7 cellular contexts compared by ENCODE assay signal in genomic region chr4:3932734-3933133, GRCh38.
DNase-seq lines count a peak whose midpoint lies in the region; TF ChIP-seq lines count a peak whose summit lies in the region.
"Not testable (repeated sequence)": the region's sequence is repeated elsewhere in the genome, so short reads cannot be mapped to it uniquely, and the experiment has no call there.

No MANE protein-coding gene starts in this region.

- H2AFZ ChIP-seq in hepatocyte; trophoblast cell (ENCODE audit: insufficient read depth, low read length, poor library complexity): not testable (repeated sequence)

- not testable (repeated sequence) for H3K9me3 ChIP-seq in HUES64 (ENCODE audit: insufficient read depth, low read depth, low read length); endodermal cell (ENCODE audit: control insufficient read depth, low read length); hepatocyte (ENCODE audit: low read depth); trophoblast cell (ENCODE audit: insufficient read depth, low read depth, low read length)

- H3K27me3 Mint-ChIP-seq in MCF 10A (ENCODE audit: insufficient read depth, unreplicated experiment) = peaks cover 18% of the 10 kb centered on the region
- not testable (repeated sequence) for H3K27me3 Mint-ChIP-seq in endodermal cell (ENCODE audit: insufficient read depth)

- H4K12ac ChIP-seq in trophoblast cell (ENCODE audit: low read depth, low read length) = not testable (repeated sequence)

- H2AK5ac ChIP-seq in trophoblast cell (ENCODE audit: low read length) = not testable (repeated sequence)

- 34% methylated on average over 7 of the region's 8 CpGs for WGBS in HUES64
- WGBS in endodermal cell (ENCODE audit: insufficient coverage in 1 of 2, insufficient read length in 1 of 2), 2 experiments = 35 to 66% methylated on average over 5 to 7 of the region's 8 CpGs
- WGBS in hepatocyte (ENCODE audit: low lambda C conversion rate, missing lambda C conversion rate) = 60% methylated on average over 8 of the region's 8 CpGs
- no CpG with 5 or more reads among the region's 8 CpGs for WGBS in trophoblast cell (ENCODE audit: extremely low coverage, insufficient coverage, insufficient read length)

- not testable (repeated sequence) for H3K4me1 Mint-ChIP-seq in MCF 10A (ENCODE audit: insufficient read depth, unreplicated experiment); endodermal cell

- H3K23ac ChIP-seq in trophoblast cell (ENCODE audit: low read length) = not testable (repeated sequence)

- H3K4me2 ChIP-seq in hepatocyte; trophoblast cell (ENCODE audit: low read length): not testable (repeated sequence)

- peaks cover 15% of the 10 kb centered on the region; the same call in 1 of the 2 replicates for H3K4me1 ChIP-seq in HUES64 (ENCODE audit: insufficient read depth, low read length)
- H3K4me1 ChIP-seq in endodermal cell (ENCODE audit: control insufficient read depth, insufficient read depth, low read length); hepatocyte (ENCODE audit: insufficient read depth); trophoblast cell (ENCODE audit: control insufficient read depth in 1 of 2, insufficient read depth in 2 of 2, low read length in 2 of 2): not testable (repeated sequence)

- H2BK12ac ChIP-seq in trophoblast cell (ENCODE audit: low read length) = peak overlapping the region; percentile 22

- intact Hi-C loops in MCF 10A (cut with micrococcal nuclease) = not testable (repeated sequence)

- CTCF ChIA-PET in MCF 10A (lab: Yijun Ruan, JAX) = not testable (repeated sequence)

- H3K14ac ChIP-seq in trophoblast cell (ENCODE audit: low read length) = not testable (repeated sequence)

- not testable (repeated sequence) for TF ChIP-seq CTCF in MCF 10A (IDR thresholded peaks at IDR 0.05; ENCODE audit: unreplicated experiment); endodermal cell (conservative IDR thresholded peaks at IDR 0.05); hepatocyte (IDR thresholded peaks at IDR 0.05; ENCODE audit: poor library complexity)

- not testable (repeated sequence) for H3K79me2 ChIP-seq in hepatocyte; trophoblast cell (ENCODE audit: control insufficient read depth, insufficient read depth, low read length, poor library complexity)

- not testable (repeated sequence) for H3K36me3 Mint-ChIP-seq in MCF 10A (ENCODE audit: insufficient read depth, unreplicated experiment)
- H3K36me3 Mint-ChIP-seq in endodermal cell (ENCODE audit: low read depth) = peaks cover 23% of the 10 kb centered on the region

- H3K9ac ChIP-seq in HUES64 (ENCODE audit: low read depth, low read length) = peak overlapping the region; percentile 52; the same call in 1 of the 2 replicates
- H3K9ac ChIP-seq in endodermal cell (ENCODE audit: extremely low read depth, low read length, poor library complexity, severe bottlenecking); trophoblast cell (ENCODE audit: low read length): not testable (repeated sequence)

- peak overlapping the region; percentile 59 for H3K18ac ChIP-seq in trophoblast cell (ENCODE audit: low read length)

- H2BK120ac ChIP-seq in trophoblast cell (ENCODE audit: insufficient read depth, low read length, poor library complexity) = not testable (repeated sequence)

- H3K27ac Mint-ChIP-seq in MCF 10A (ENCODE audit: low read depth, unreplicated experiment); endodermal cell: not testable (repeated sequence)

- DNase-seq in H7 (peak; percentile 13), MCF 10A (ENCODE audit: unreplicated experiment) (peak; percentile 33), endodermal cell (peak; percentile 64), left kidney (ENCODE audit: low read depth, low spot score) (peak; percentile 16)
- DNase-seq in hepatocyte (ENCODE audit: low spot score); trophoblast cell: not testable (repeated sequence)

- H3K9me2 ChIP-seq in hepatocyte (replicated peaks; ENCODE audit: insufficient read depth) = not testable (repeated sequence)

- not testable (repeated sequence) for H4K20me1 ChIP-seq in hepatocyte (ENCODE audit: insufficient read depth, poor library complexity, severe bottlenecking)

- H4K8ac ChIP-seq in trophoblast cell (ENCODE audit: low read depth, low read length) = peak overlapping the region; percentile 28

- H3K4me3 ChIP-seq in H7 (ENCODE audit: insufficient read depth, low read depth, low read length); HUES64 (ENCODE audit: low read length); endodermal cell (ENCODE audit: low read length); hepatocyte; trophoblast cell (ENCODE audit: low read depth, low read length): not testable (repeated sequence)

- H3K27ac ChIP-seq in HUES64 (ENCODE audit: low read depth, low read length) (peak overlapping the region; percentile 72; the same call in 1 of the 2 replicates), hepatocyte (peak overlapping the region; percentile 63)
- H3K27ac ChIP-seq in endodermal cell (ENCODE audit: low read depth, low read length); trophoblast cell (ENCODE audit: low read depth, low read length): not testable (repeated sequence)

- peak overlapping the region; percentile 87 for H4K91ac ChIP-seq in trophoblast cell (ENCODE audit: low read depth, low read length)

- H3K79me1 ChIP-seq in trophoblast cell (ENCODE audit: low read length) = not testable (repeated sequence)

- H3K9me3 Mint-ChIP-seq in MCF 10A (ENCODE audit: unreplicated experiment); endodermal cell: not testable (repeated sequence)

- H3K36me3 ChIP-seq in H7 (replicated peaks; ENCODE audit: control insufficient read depth, insufficient read depth, low read length); HUES64 (ENCODE audit: insufficient read depth, low read length); hepatocyte (replicated peaks; ENCODE audit: insufficient read depth, low read depth); trophoblast cell (ENCODE audit: control insufficient read depth in 1 of 2, insufficient read depth in 2 of 2, low read length in 2 of 2): not testable (repeated sequence)
- peaks cover 10% of the 10 kb centered on the region for H3K36me3 ChIP-seq in endodermal cell (ENCODE audit: control insufficient read depth, insufficient read depth, low read length)

- BruUV-seq in MCF 10A (replicated peaks; lab: Mats Ljungman, UMichigan) = not testable (repeated sequence)

- not testable (repeated sequence) for H3K4me3 Mint-ChIP-seq in MCF 10A (ENCODE audit: unreplicated experiment); endodermal cell

- H3K27me3 ChIP-seq in H7 (ENCODE audit: control insufficient read depth, insufficient read depth, low read length); HUES64 (ENCODE audit: insufficient read depth, low read length); endodermal cell (ENCODE audit: control insufficient read depth, insufficient read depth, low read length, poor library complexity, severe bottlenecking); hepatocyte; trophoblast cell (ENCODE audit: insufficient read depth, low read length): not testable (repeated sequence)

- POLR2A ChIA-PET in MCF 10A (lab: Yijun Ruan, JAX) = not testable (repeated sequence)

- H2BK5ac ChIP-seq in trophoblast cell (ENCODE audit: low read depth, low read length, poor library complexity) = not testable (repeated sequence)

- not testable (repeated sequence) for H3K4ac ChIP-seq in trophoblast cell (ENCODE audit: low read depth, low read length)
